ENCODE assay signal across 8 cellular contexts in the genomic region with DNA sequence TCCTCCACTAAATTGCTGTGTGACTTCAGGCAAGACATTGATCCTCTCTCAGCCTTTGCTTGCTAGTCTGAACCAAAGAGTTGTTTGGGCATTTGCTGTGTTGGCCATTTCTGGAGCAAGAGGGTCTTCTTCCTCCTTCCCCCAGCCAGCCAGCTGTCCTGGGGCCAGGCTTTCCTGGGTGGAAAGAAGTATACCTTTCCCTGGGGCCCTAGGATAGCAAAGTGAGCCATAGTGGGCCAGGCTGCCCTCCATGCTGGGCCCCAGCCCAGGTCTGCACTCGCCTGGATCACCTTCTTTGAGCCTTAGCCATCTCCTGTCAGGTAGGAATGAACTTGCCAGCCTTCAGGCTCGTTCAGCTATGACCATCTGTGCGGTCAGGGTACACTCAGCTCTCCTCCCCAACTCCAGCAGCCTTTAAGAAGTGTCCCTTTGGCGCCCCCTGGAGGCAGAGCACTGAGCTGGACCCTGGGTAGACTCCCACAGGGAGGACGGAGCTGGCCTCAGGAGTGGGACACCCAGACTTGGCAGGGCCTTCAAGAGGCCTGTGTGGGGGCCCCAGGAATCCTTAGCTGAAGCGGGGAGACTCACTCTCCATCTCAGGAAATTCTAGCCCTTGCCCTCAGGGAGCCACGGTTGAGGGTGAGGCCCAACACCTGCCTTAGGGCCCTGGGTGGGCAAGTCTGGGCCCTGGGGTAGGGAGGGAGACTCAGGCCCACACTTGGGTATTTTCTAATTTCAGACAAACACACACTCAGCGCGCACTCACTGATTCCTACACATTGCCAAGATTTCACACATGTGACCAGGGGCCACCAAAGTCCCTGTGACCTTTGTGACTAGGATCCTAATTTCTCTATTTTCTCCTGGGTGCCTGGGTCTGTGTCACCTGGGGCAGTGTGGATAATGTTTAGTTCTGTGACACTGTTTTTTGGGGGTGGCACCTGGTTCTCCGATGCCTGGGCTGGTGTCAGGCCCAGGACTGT. TPM values are rescaled to one million over a fixed set of nuclear protein-coding genes. Genes with fewer than 3 reads are reported as not detected.
DNase-seq lines count a peak whose midpoint lies in the region; ATAC-seq and TF ChIP-seq lines count a peak whose summit lies in the region.

No MANE protein-coding gene starts in this region.

- TF ChIP-seq POLR2A in ovary (IDR thresholded peaks at IDR 0.05): no peak

- POLR2A ChIA-PET in AG04449 (lab: Yijun Ruan, JAX): interaction anchor here (0.5 kb wide), 1 partner anchor 183 kb away, joined by 4 read pairs; no protein-coding TSS in a partner anchor

- 37 to 39% (median 38%) methylated on average over 10 of the region's 10 CpGs for WGBS in ovary, 3 donors

- no peaks in the 10 kb centered on the region for H3K9me3 ChIP-seq in SJCRH30 (replicated peaks)
- no peaks in the 10 kb centered on the region for H3K9me3 ChIP-seq in ovary
- no peaks in the 10 kb centered on the region for H3K9me3 ChIP-seq in tibial artery

- H3K4me3 ChIP-seq in AG04449 (ENCODE audit: low read depth, low read length) (no peak overlapping the region), LNCaP clone FGC (ENCODE audit: low read depth, low read length) (no peak overlapping the region), SJCRH30 (no peak overlapping the region), ovary (no peak overlapping the region), tibial artery (no peak overlapping the region)

- H3K36me3 ChIP-seq in SJCRH30: no peaks in the 10 kb centered on the region
- H3K36me3 ChIP-seq in ovary: no peaks in the 10 kb centered on the region
- no peaks in the 10 kb centered on the region for H3K36me3 ChIP-seq in tibial artery

- ATAC-seq in GM18868 (IDR thresholded peaks at IDR 0.05; ENCODE audit: unreplicated experiment): peak; percentile 61

- H3K4me1 ChIP-seq in SJCRH30: peaks cover 6% of the 10 kb centered on the region
- no peaks in the 10 kb centered on the region for H3K4me1 ChIP-seq in ovary (ENCODE audit: insufficient read depth)
- peaks cover 0 to 3% (median 0%) of the 10 kb centered on the region in 4 donors for H3K4me1 ChIP-seq in tibial artery

- TF ChIP-seq EP300 in ovary (IDR thresholded peaks at IDR 0.05): no peak

- H3K27ac ChIP-seq in SJCRH30 (no peak overlapping the region), ovary (no peak overlapping the region), tibial artery (no peak overlapping the region)

- CTCF ChIA-PET in AG04449 (lab: Yijun Ruan, JAX): interaction anchor here (0.6 to 20.3 kb wide), 45 partner anchors 8 to 502 kb away, joined by 3 to 438 read pairs (median 6); a partner anchor contains a TSS

- TF ChIP-seq CTCF in AG04449 (IDR thresholded peaks at IDR 0.05; ENCODE audit: insufficient read depth, low read length, missing control alignments): peak; percentile 96
- peak; percentile 90 for TF ChIP-seq CTCF in LNCaP clone FGC (IDR thresholded peaks at IDR 0.05; ENCODE audit: control insufficient read depth, extremely low read depth, insufficient read depth)
- peak in 2 of 3 donors; percentile 32 to 58 for TF ChIP-seq CTCF in ovary (IDR thresholded peaks at IDR 0.05)
- peak; percentile 56 to 57 for TF ChIP-seq CTCF in tibial artery (IDR thresholded peaks at IDR 0.05)

- intact Hi-C loops in ovary (cut with DNase I) (loop anchor here in 2 of 4 donors (5.0 kb wide), 2 partner anchors 53 to 63 kb away; a partner anchor contains a TSS), tibial artery (cut with DNase I; ENCODE audit: low total_unique reads) (no loop called here)

- DNase-seq in AG04449 (ENCODE audit: low read depth, low spot score) (no peak), LNCaP clone FGC (ENCODE audit: low read depth) (peak; percentile 17), SJCRH30 (peak; percentile 87 to 92), germinal center (ENCODE audit: low spot score) (peak; percentile 70), ovary (peak; percentile 52 to 86 (median 61)), tibial artery (peak; percentile 84 to 85)
- DNase-seq in activated gamma-delta T cell treated with anti-CD3 and anti-CD28 coated beads, Interleukin-2, amount 50 U/mL, for 16 hours (ENCODE audit: low read depth): peak; percentile 71

- H3K27me3 ChIP-seq in SJCRH30 (no peaks in the 10 kb centered on the region), ovary (no peaks in the 10 kb centered on the region), tibial artery (peaks cover 0 to 9% of the 10 kb centered on the region in 2 donors)

RNA-seq across cellular contexts. Expression of a gene that starts 35.6 kb away (rescaled TPM):
- not detected in 2 replicates for total RNA-seq in SJCRH30 (2014; rRNA removed; shearing (Covaris generic))
- total RNA-seq in ovary: under 1 TPM in 5 of 7 donors, not detected in 2; 0.13 to 0.47 (median 0.32) TPM
- polyA plus RNA-seq in ovary: under 1 TPM; 0.19 to 0.27 TPM

RNA-seq across cellular contexts. Expression of a gene that starts 54.1 kb away (rescaled TPM):
- total RNA-seq in SJCRH30 (2014; rRNA removed; shearing (Covaris generic)): 0.20 and 0.73 TPM in 2 replicates
- 10 to 100 TPM; 12.6 to 79.4 (median 21.8) TPM for total RNA-seq in ovary
- polyA plus RNA-seq in ovary: 10 to 100 TPM; 17.6 to 44.4 TPM

Comparison
In these comparisons a context has a peak if more than half of its experiments do, and no peak if none do; other contexts are left out.
1. CTCF ChIP-seq: peak in every context shown above with its lines; median percentile 96 in AG04449; 90 in LNCaP clone FGC; 56 in tibial artery; 45 in ovary.